In genomic region chr2:124753842-124754241, GRCh38 we compare ENCODE assay signal across 16 cellular contexts.
DNase-seq lines count a peak whose midpoint lies in the region; ATAC-seq, FAIRE-seq and TF ChIP-seq lines count a peak whose summit lies in the region.
"Had no signal": no experiment of that assay in that cellular context is flagged by ENCODE, and none has a peak within 500 bp of the region (broad histone marks: within the 10 kb centered on the region; RNA-seq: fewer than 3 reads in every experiment).

No MANE protein-coding gene starts in this region.

- FAIRE-seq in H1 (lab: Jason Lieb, UNC) (no peak), HepG2 (lab: Jason Lieb, UNC) (peak; percentile 80)
- FAIRE-seq: GM19239 had no signal

- no peak overlapping the region for H4K91ac ChIP-seq in H1 (replicated peaks; ENCODE audit: insufficient read length, low read length)

- TF ChIP-seq CTCF in C4-2B (conservative IDR thresholded peaks at IDR 0.05) (peak; percentile 31), H1 (IDR thresholded peaks at IDR 0.05; ENCODE audit: control extremely low read depth in 1 of 3, insufficient read depth in 1 of 3, low read depth in 1 of 3, low read length in 3 of 3) (peak; percentile 25 to 39 (median 34); a peak in 3 of 4 replicates), HepG2 (CRISPR knock-in tag; IDR thresholded peaks at IDR 0.05) (peak; percentile 44), lower leg skin (IDR thresholded peaks at IDR 0.05) (no peak)

- no peak overlapping the region for H2BK15ac ChIP-seq in H1 (ENCODE audit: low read length)

- H3K79me2 ChIP-seq in H1 (ENCODE audit: control insufficient read depth in 1 of 2, insufficient read depth in 2 of 2, low read length in 2 of 2) = no peaks in the 10 kb centered on the region
- H3K79me2 ChIP-seq in HepG2 (ENCODE audit: insufficient read depth, low read length) = no peaks in the 10 kb centered on the region

- H3K9me3 ChIP-seq in H1 (ENCODE audit: insufficient read depth in 2 of 2, low read depth in 1 of 2, low read length in 1 of 2) (no peaks in the 10 kb centered on the region), HepG2 (ENCODE audit: low read length) (no peaks in the 10 kb centered on the region)

- H3K9ac ChIP-seq in H1 (replicated peaks in 1 of 4; ENCODE audit: extremely low read depth in 1 of 4, low read depth in 3 of 4, low read length in 3 of 4) = no peak overlapping the region
- no peak overlapping the region for H3K9ac ChIP-seq in HepG2 (ENCODE audit: insufficient read depth, low read depth, low read length)

- no peak overlapping the region for H3K56ac ChIP-seq in H1 (replicated peaks; ENCODE audit: insufficient read length, low read depth, low read length)

- no peaks in the 10 kb centered on the region for H4K20me1 ChIP-seq in H1 (replicated peaks in 1 of 2; ENCODE audit: control insufficient read depth in 1 of 2, insufficient read depth in 2 of 2, low read length in 2 of 2)
- H4K20me1 ChIP-seq in HepG2 (ENCODE audit: insufficient read depth, low read length) = no peaks in the 10 kb centered on the region

- H2BK12ac ChIP-seq in H1 (ENCODE audit: low read depth, low read length) = no peak overlapping the region

- H3K36me3 ChIP-seq in H1 (ENCODE audit: control insufficient read depth in 2 of 4, insufficient read depth in 4 of 4, low read length in 3 of 4) (no peaks in the 10 kb centered on the region), HepG2 (replicated peaks in 1 of 2; ENCODE audit: control insufficient read depth in 1 of 2, insufficient read depth in 2 of 2, low read length in 2 of 2) (no peaks in the 10 kb centered on the region)

- H2BK20ac ChIP-seq in H1 (ENCODE audit: low read length) = no peak overlapping the region

- H3K4me3 ChIP-seq in H1 (ENCODE audit: extremely low read depth in 1 of 4, insufficient read depth in 2 of 4, low read depth in 3 of 4, low read length in 4 of 4) (no peak overlapping the region), HepG2 (replicated peaks in 1 of 3; ENCODE audit: insufficient read depth in 1 of 3, low read depth in 2 of 3, low read length in 3 of 3) (no peak overlapping the region), lower leg skin (ENCODE audit: low read depth, poor library complexity, severe bottlenecking) (no peak overlapping the region)

- H3K23ac ChIP-seq in H1 (ENCODE audit: insufficient read length) = no peak overlapping the region

- H3K4me2 ChIP-seq in H1 (ENCODE audit: insufficient read depth in 1 of 2, low read depth in 2 of 2, low read length in 2 of 2) = no peak overlapping the region
- no peak overlapping the region for H3K4me2 ChIP-seq in HepG2 (ENCODE audit: low read depth, low read length)

- TF ChIP-seq EP300 in H1 (IDR thresholded peaks at IDR 0.05; ENCODE audit: borderline replicate concordance in 1 of 2, low read depth in 2 of 2, low read length in 2 of 2) (no peak), HepG2 (IDR thresholded peaks at IDR 0.05; ENCODE audit: low read depth in 2 of 2, low read length in 2 of 2) (no peak), HepG2 (CRISPR knock-in tag; IDR thresholded peaks at IDR 0.05; ENCODE audit: borderline replicate concordance) (no peak)

- TF ChIP-seq POLR2A in H1 (IDR thresholded peaks at IDR 0.05; ENCODE audit: control extremely low read depth in 1 of 2, low read depth in 2 of 2, low read length in 2 of 2) (no peak), HepG2 (IDR thresholded peaks at IDR 0.05; ENCODE audit: insufficient read depth in 1 of 2, low read depth in 2 of 2, low read length in 2 of 2) (no peak), lower leg skin (IDR thresholded peaks at IDR 0.05) (no peak)

- 83% methylated on average over 3 of the region's 3 CpGs; no CpG with 5 or more reads in 1 of the 2 experiments for WGBS in H1 (ENCODE audit: extremely low coverage in 1 of 2, insufficient coverage in 1 of 2, insufficient read length in 1 of 2, insufficient replicate concordance in 2 of 2, low coverage in 1 of 2, low lambda C conversion rate in 2 of 2, missing lambda C conversion rate in 1 of 2), 2 experiments
- whole genome bisulfite sequencing in HepG2 (ENCODE audit: low lambda C conversion rate) = 8% methylated on average over 3 of the region's 3 CpGs
- 71 to 73% methylated on average over 3 of the region's 3 CpGs for WGBS in lower leg skin, 2 donors

- intact Hi-C loops in HepG2 (cut with micrococcal nuclease; ENCODE audit: unreplicated experiment) = loop anchor here (1.0 kb wide), 1 partner anchor 727 kb away; no protein-coding TSS in a partner anchor
- intact Hi-C loops in lower leg skin (cut with DNase I; ENCODE audit: low total_unique reads) = no loop called here

- no peak overlapping the region for H4K8ac ChIP-seq in H1 (ENCODE audit: extremely low read depth, insufficient read depth, low read length)

- no peak overlapping the region for H2AK5ac ChIP-seq in H1 (ENCODE audit: low read depth, low read length)

- no peak overlapping the region for H3K18ac ChIP-seq in H1 (ENCODE audit: extremely low read depth, low read length)

- H4K5ac ChIP-seq in H1 (ENCODE audit: insufficient read length, low read depth, low read length) = no peak overlapping the region

- no TSS peak for BruUV-seq in HepG2 (replicated peaks; lab: Mats Ljungman, UMichigan)

- H3K27me3 ChIP-seq in H1 (replicated peaks in 1 of 4; ENCODE audit: control insufficient read depth in 3 of 4, extremely low read depth in 1 of 4, insufficient read depth in 3 of 4, low read length in 3 of 4) (no peaks in the 10 kb centered on the region), HepG2 (ENCODE audit: control insufficient read depth in 1 of 2, insufficient read depth in 2 of 2, low read length in 2 of 2) (no peaks in the 10 kb centered on the region)

- H3K23me2 ChIP-seq in H1 (ENCODE audit: low read depth, low read length) = no peaks in the 10 kb centered on the region

- POLR2A ChIA-PET in H1 (lab: Charles Lee; ENCODE audit: partially characterized antibody) = no interaction called here
- POLR2A ChIA-PET in HepG2 (lab: Yijun Ruan, JAX) = no interaction called here

- H3K79me1 ChIP-seq in H1 (ENCODE audit: low read depth, low read length) = no peaks in the 10 kb centered on the region

- H3K4me1 ChIP-seq in H1 (replicated peaks in 1 of 4; ENCODE audit: control insufficient read depth in 3 of 4, insufficient read depth in 4 of 4, low read length in 3 of 4) = no peaks in the 10 kb centered on the region
- H3K4me1 ChIP-seq in HepG2 (ENCODE audit: insufficient read depth, low read length) = no peaks in the 10 kb centered on the region

- ATAC-seq in HepG2 (peak; percentile 75), HG02938 (IDR thresholded peaks at IDR 0.05; ENCODE audit: unreplicated experiment) (no peak), HG03175 (IDR thresholded peaks at IDR 0.05; ENCODE audit: unreplicated experiment) (no peak)

- H2BK5ac ChIP-seq in H1 (ENCODE audit: low read depth, low read length) = no peak overlapping the region

- no peak overlapping the region for H2AFZ ChIP-seq in H1 (ENCODE audit: low read length)
- H2AFZ ChIP-seq in HepG2 (ENCODE audit: low read length) = no peak overlapping the region

- no peak overlapping the region for H3K14ac ChIP-seq in H1 (ENCODE audit: insufficient read length)

- in situ Hi-C loops in HepG2 (cut with HindIII; ENCODE audit: extremely low pct_ligation_motif_present, low pct_unique_long_range_greater_than_20kb) = no loop called here

- CTCF ChIA-PET in H1 (lab: Charles Lee; ENCODE audit: partially characterized antibody) (interaction anchor here (0.6 to 2.1 kb wide), 4 partner anchors 12 to 773 kb away, joined by 3 to 7 read pairs (median 3); no protein-coding TSS in a partner anchor), HepG2 (lab: Yijun Ruan, JAX; ENCODE audit: low intra/inter-chr PET ratio, low total read pairs) (no interaction called here)

- H2BK120ac ChIP-seq in H1 (replicated peaks; ENCODE audit: low read depth, low read length) = no peak overlapping the region

- H3K4ac ChIP-seq in H1 (replicated peaks; ENCODE audit: insufficient read length, low read depth, low read length) = no peak overlapping the region

- no peak overlapping the region for H3K27ac ChIP-seq in C4-2B
- no peak overlapping the region for H3K27ac ChIP-seq in H1 (ENCODE audit: low read depth, low read length)
- no peak overlapping the region for H3K27ac ChIP-seq in HepG2 (ENCODE audit: extremely low read length, insufficient read depth, low read length)

- TF ChIP-seq RAD21 in H1 (IDR thresholded peaks at IDR 0.05 in 1 of 2, conservative IDR thresholded peaks at IDR 0.05 in 1 of 2; ENCODE audit: low read depth in 2 of 2, low read length in 2 of 2) (peak; percentile 58 to 64), HepG2 (CRISPR knock-in tag; IDR thresholded peaks at IDR 0.05) (no peak)

- DNase-seq in HuH-7 (ENCODE audit: low spot score) (peak; percentile 4), H1 (ENCODE audit: low read depth in 1 of 2, low spot score in 2 of 2) (no peak), HepG2 (ENCODE audit: low spot score) (peak; percentile 13), lower leg skin (ENCODE audit: low spot score in 2 of 2) (no peak)
- DNase-seq in activated naive CD4-positive, alpha-beta T cell treated with Interleukin-2 at 50 U/mL for 16 hours = no peak
- DNase-seq: 8988T, GF-D8, GOT3, HFFc6, NCI-H1105, NCI-H2081, OCI-M1 had no signal

TF ChIP-seq in H1, 55 proteins besides CTCF, POLR2A, EP300 and RAD21 (continues in another document):
- TF ChIP-seq ASH2L (IDR thresholded peaks at IDR 0.05; ENCODE audit: low read length) (no peak), JUN (IDR thresholded peaks at IDR 0.05; ENCODE audit: low read depth, low read length) (no peak), RNF2 (IDR thresholded peaks at IDR 0.05; ENCODE audit: borderline replicate concordance, low read depth, low read length, missing control alignments, poor library complexity, severe bottlenecking) (no peak), E2F6 (IDR thresholded peaks at IDR 0.05) (no peak)

TF ChIP-seq in HepG2, 621 proteins besides CTCF, POLR2A, EP300 and RAD21:
- TF ChIP-seq STAG1 (CRISPR knock-in tag; IDR thresholded peaks at IDR 0.05) (peak; percentile 76), MXI1 (IDR thresholded peaks at IDR 0.05; ENCODE audit: borderline replicate concordance, low read depth, low read length) (no peak), SMC3 (IDR thresholded peaks at IDR 0.05; ENCODE audit: low read length) (peak; percentile 35)

Comparison
In these comparisons a context has a peak if more than half of its experiments do, and no peak if none do; other contexts are left out.
1. CTCF ChIP-seq: peak in C4-2B (single experiment), H1 (3 of 3) and HepG2 (single experiment); none in lower leg skin (0 of 3).
2. DNase-seq: peak in HuH-7 (single experiment) and HepG2 (single experiment); none in H1 (0 of 2), lower leg skin (0 of 2) and activated naive CD4-positive, alpha-beta T cell treated with Interleukin-2 at 50 U/mL for 16 hours (single experiment).